Comparison of ENCODE assay signal across 22 cellular contexts in genomic region chr1:109556563-109556962, GRCh38. TPM values are rescaled to one million over a fixed set of nuclear protein-coding genes. Genes with fewer than 3 reads are reported as not detected.
"Had no signal": no experiment of that assay in that cellular context is flagged by ENCODE, and none has a peak within 500 bp of the region (broad histone marks: within the 10 kb centered on the region; RNA-seq: fewer than 3 reads in every experiment).

No MANE protein-coding gene starts in this region.

- H3K9me3 Mint-ChIP-seq: activated CD4-positive, alpha-beta T cell treated with anti-CD3 and anti-CD28 coated beads, Interleukin-2, amount 10 ng/mL, durations not matched to agents 7 days and 5 days; activated naive CD4-positive, alpha-beta T cell treated with anti-CD3 and anti-CD28 coated beads, Interleukin-2, amount 50 U/mL, for 24 hours; neural progenitor cell; stimulated activated naive CD8-positive, alpha-beta T cell treated with anti-CD3 and anti-CD28 coated beads, Interleukin-15, Interleukin-2, amounts not matched to agents 100 ng/mL and 50 ng/mL, for 24 hours; T-cell had no signal

- H3K27me3 Mint-ChIP-seq: activated CD4-positive, alpha-beta T cell treated with anti-CD3 and anti-CD28 coated beads, Interleukin-2, amount 10 ng/mL, durations not matched to agents 7 days and 5 days; activated naive CD4-positive, alpha-beta T cell treated with anti-CD3 and anti-CD28 coated beads, Interleukin-2, amount 50 U/mL, for 24 hours; stimulated activated naive CD8-positive, alpha-beta T cell treated with anti-CD3 and anti-CD28 coated beads, Interleukin-15, Interleukin-2, amounts not matched to agents 100 ng/mL and 50 ng/mL, for 24 hours; T-cell had no signal

- H3K27ac Mint-ChIP-seq: activated CD4-positive, alpha-beta T cell treated with anti-CD3 and anti-CD28 coated beads, Interleukin-2, amount 10 ng/mL, durations not matched to agents 7 days and 5 days; activated naive CD4-positive, alpha-beta T cell treated with anti-CD3 and anti-CD28 coated beads, Interleukin-2, amount 50 U/mL, for 24 hours; neural progenitor cell; T-cell had no signal

- H3K4me3 ChIP-seq: cardiac muscle cell, gastroesophageal sphincter, heart left ventricle, left lung, neural progenitor cell, ovary, psoas muscle, skin epidermis, tibial nerve, uterus had no signal

- H3K4me3 Mint-ChIP-seq: activated CD4-positive, alpha-beta T cell treated with anti-CD3 and anti-CD28 coated beads, Interleukin-2, amount 10 ng/mL, durations not matched to agents 7 days and 5 days; activated naive CD4-positive, alpha-beta T cell treated with anti-CD3 and anti-CD28 coated beads, Interleukin-2, amount 50 U/mL, for 24 hours; neural progenitor cell; stimulated activated naive CD8-positive, alpha-beta T cell treated with anti-CD3 and anti-CD28 coated beads, Interleukin-15, Interleukin-2, amounts not matched to agents 100 ng/mL and 50 ng/mL, for 24 hours; T-cell had no signal

- ATAC-seq: gastroesophageal sphincter, psoas muscle, T-cell had no signal

- H3K27ac ChIP-seq: cardiac muscle cell, gastroesophageal sphincter, neural progenitor cell, ovary, psoas muscle, uterus had no signal

- H3K36me3 ChIP-seq: cardiac muscle cell, gastroesophageal sphincter, heart left ventricle, left lung, neural progenitor cell, ovary, tibial nerve, uterus had no signal

- H3K27me3 ChIP-seq: cardiac muscle cell, gastroesophageal sphincter, heart left ventricle, left lung, neural progenitor cell, ovary, tibial nerve, uterus had no signal

- H3K9ac ChIP-seq: neural progenitor cell had no signal

- H2AFZ ChIP-seq: neural progenitor cell had no signal

- H3K9me3 ChIP-seq: gastroesophageal sphincter, heart left ventricle, left lung, ovary, psoas muscle, tibial nerve, uterus had no signal

- DNase-seq: activated CD4-positive, alpha-beta T cell treated with anti-CD3 and anti-CD28 coated beads, Interleukin-2, amount 10 ng/mL, durations not matched to agents 7 days and 5 days; activated CD8-positive, alpha-beta memory T cell treated with anti-CD3 and anti-CD28 coated beads, Interleukin-2, amount 50 U/mL, for 4 hours; activated effector memory CD4-positive, alpha-beta T cell treated with Interleukin-2 at 50 U/mL for 16 hours; activated T-cell treated with anti-CD3 and anti-CD28 coated beads, Interleukin-2, amount 50 U/mL, for 48 hours; amniotic stem cell; kidney; left lung; mammary epithelial cell; ovary; psoas muscle; right cardiac atrium; T-cell; T-helper 9 cell; uterus had no signal

- H3K4me2 ChIP-seq: neural progenitor cell had no signal

RNA-seq across cellular contexts. Expression of gene GPR61, which starts 16.9 kb away (rescaled TPM):
- total RNA-seq: gastroesophageal sphincter, kidney, left lung, ovary had no signal
- polyA plus RNA-seq: mammary epithelial cell had no signal
